In genomic region chr1:43539726-43540434, GRCh38 we compare ENCODE assay signal across 13 cellular contexts. TPM values are rescaled to one million over a fixed set of nuclear protein-coding genes. Genes with fewer than 3 reads are reported as not detected.
DNase-seq lines count a peak whose midpoint lies in the region; ATAC-seq, FAIRE-seq and TF ChIP-seq lines count a peak whose summit lies in the region.
"Had no signal": no experiment of that assay in that cellular context is flagged by ENCODE, and none has a peak within 500 bp of the region (broad histone marks: within the 10 kb centered on the region; RNA-seq: fewer than 3 reads in every experiment).

No MANE protein-coding gene starts in this region.

- H4K20me1 ChIP-seq in HepG2 (ENCODE audit: insufficient read depth, low read length), result peaks cover 23% of the 10 kb centered on the region

- CTCF ChIA-PET in HepG2 (lab: Yijun Ruan, JAX; ENCODE audit: low intra/inter-chr PET ratio, low total read pairs), result no interaction called here

- ATAC-seq in HepG2 (no peak), GM21447 (IDR thresholded peaks at IDR 0.05; ENCODE audit: unreplicated experiment) (no peak)
- ATAC-seq: psoas muscle, T-helper 17 cell had no signal

- H3K27ac ChIP-seq in caudate nucleus (ENCODE audit: low read depth, low read length) (peak overlapping the region; percentile 95), HepG2 (ENCODE audit: extremely low read length, insufficient read depth, low read length) (no peak overlapping the region), sigmoid colon (peak overlapping the region; percentile 77 to 84 (median 82)), uterus (peak overlapping the region; percentile 72 to 82)
- H3K27ac ChIP-seq: psoas muscle had no signal

- DNase-seq in caudate nucleus (lab: John Stamatoyannopoulos, UW) (no peak), HepG2 (ENCODE audit: low spot score) (no peak), sigmoid colon (no peak), uterus (no peak), NCI-H2227 (lab: John Stamatoyannopoulos, UW; ENCODE audit: unreplicated experiment) (no peak)
- no peak for DNase-seq in stimulated activated CD4-positive, alpha-beta T cell treated with anti-CD3 and anti-CD28 coated beads, Interleukin-4, amount 100 ng/mL, for 24 hours
- DNase-seq: activated B cell treated with CpG ODN at 0.5 μM for 24 hours, foreskin melanocyte, SHP77, T-helper 17 cell had no signal

- H3K9me3 ChIP-seq in HepG2 (ENCODE audit: low read length) (no peaks in the 10 kb centered on the region), sigmoid colon (no peaks in the 10 kb centered on the region), uterus (no peaks in the 10 kb centered on the region)
- H3K9me3 ChIP-seq: psoas muscle had no signal

- no peak overlapping the region for H3K4me2 ChIP-seq in HepG2 (ENCODE audit: low read depth, low read length)

- peaks cover 74% of the 10 kb centered on the region for H3K79me2 ChIP-seq in HepG2 (ENCODE audit: insufficient read depth, low read length)

- H3K27me3 ChIP-seq in HepG2 (ENCODE audit: control insufficient read depth in 1 of 2, insufficient read depth in 2 of 2, low read length in 2 of 2), result no peaks in the 10 kb centered on the region
- H3K27me3 ChIP-seq in sigmoid colon, result no peaks in the 10 kb centered on the region
- no peaks in the 10 kb centered on the region for H3K27me3 ChIP-seq in uterus

- H3K4me1 ChIP-seq in HepG2 (ENCODE audit: insufficient read depth, low read length), result peaks cover 83% of the 10 kb centered on the region
- peaks cover 0 to 74% (median 69%) of the 10 kb centered on the region in 4 donors for H3K4me1 ChIP-seq in sigmoid colon
- peaks cover 9 to 15% of the 10 kb centered on the region in 2 donors for H3K4me1 ChIP-seq in uterus
- H3K4me1 ChIP-seq: psoas muscle had no signal

- no peak for TF ChIP-seq RAD21 in HepG2 (CRISPR knock-in tag; IDR thresholded peaks at IDR 0.05)

- in situ Hi-C loops in HepG2 (cut with HindIII; ENCODE audit: extremely low pct_ligation_motif_present, low pct_unique_long_range_greater_than_20kb), result no loop called here

- no peak overlapping the region for H3K4me3 ChIP-seq in HepG2 (replicated peaks in 1 of 3; ENCODE audit: insufficient read depth in 1 of 3, low read depth in 2 of 3, low read length in 3 of 3)
- H3K4me3 ChIP-seq in sigmoid colon, result no peak overlapping the region
- H3K4me3 ChIP-seq in uterus, result no peak overlapping the region
- H3K4me3 ChIP-seq: psoas muscle had no signal

- 94% methylated on average over 5 of the region's 7 CpGs for WGBS in HepG2 (ENCODE audit: low lambda C conversion rate)
- WGBS in sigmoid colon, 2 donors, result 92% methylated on average over 7 of the region's 7 CpGs

- FAIRE-seq in HepG2 (lab: Jason Lieb, UNC), result no peak
- FAIRE-seq: GM12891 had no signal

- no TSS peak for BruUV-seq in HepG2 (replicated peaks; lab: Mats Ljungman, UMichigan)

- no peak for TF ChIP-seq POLR2A in HepG2 (IDR thresholded peaks at IDR 0.05; ENCODE audit: insufficient read depth in 1 of 2, low read depth in 2 of 2, low read length in 2 of 2)
- TF ChIP-seq POLR2A in sigmoid colon (IDR thresholded peaks at IDR 0.05), result no peak
- no peak for TF ChIP-seq POLR2A in uterus (IDR thresholded peaks at IDR 0.05)

- POLR2A ChIA-PET in HepG2 (lab: Yijun Ruan, JAX), result no interaction called here

- no peak for TF ChIP-seq CTCF in HepG2 (CRISPR knock-in tag; IDR thresholded peaks at IDR 0.05)
- TF ChIP-seq CTCF in sigmoid colon (IDR thresholded peaks at IDR 0.05), result no peak
- no peak for TF ChIP-seq CTCF in uterus (IDR thresholded peaks at IDR 0.05)

- TF ChIP-seq EP300 in HepG2 (IDR thresholded peaks at IDR 0.05; ENCODE audit: low read depth in 2 of 2, low read length in 2 of 2) (no peak), HepG2 (CRISPR knock-in tag; IDR thresholded peaks at IDR 0.05; ENCODE audit: borderline replicate concordance) (no peak), sigmoid colon (IDR thresholded peaks at IDR 0.05) (no peak)

- no peak overlapping the region for H3K9ac ChIP-seq in HepG2 (ENCODE audit: insufficient read depth, low read depth, low read length)

- intact Hi-C loops in HepG2 (cut with micrococcal nuclease; ENCODE audit: unreplicated experiment) (no loop called here), sigmoid colon (cut with DNase I) (loop anchor here (10.0 kb wide), 1 partner anchor 495 kb away; the partner anchor contains the start of gene SLC6A9), uterus (cut with DNase I; ENCODE audit: low total_unique reads) (no loop called here)

- no peak overlapping the region for H2AFZ ChIP-seq in HepG2 (ENCODE audit: low read length)

- peaks cover 15 to 38% of the 10 kb centered on the region in 2 experiments; a peak in 4 of 5 replicates for H3K36me3 ChIP-seq in HepG2 (replicated peaks in 1 of 2; ENCODE audit: control insufficient read depth in 1 of 2, insufficient read depth in 2 of 2, low read length in 2 of 2)
- peaks cover 0 to 13% (median 0%) of the 10 kb centered on the region in 4 donors for H3K36me3 ChIP-seq in sigmoid colon
- no peaks in the 10 kb centered on the region for H3K36me3 ChIP-seq in uterus

TF ChIP-seq in HepG2, 621 proteins besides CTCF, POLR2A, EP300 and RAD21:
- no peak for TF ChIP-seq ZNF777 (CRISPR knock-in tag; IDR thresholded peaks at IDR 0.05)
- TF ChIP-seq CEBPB (IDR thresholded peaks at IDR 0.05; ENCODE audit: borderline replicate concordance, low read depth, low read length), result peak; percentile 68
TF ChIP-seq in HepG2: peak in this region for 1.

RNA-seq across cellular contexts. Expression of gene PTPRF, which starts 9.2 kb away (rescaled TPM):
- 47.3 and 55.9 TPM in 2 replicates for total RNA-seq in HepG2 (2016; rRNA removed; fragmentation: Illumina TruSeq; extraction: Trizol)
- 6.1 and 8.9 TPM in 2 replicates for total RNA-seq in HepG2 (2016; cell fraction: cytosol; rRNA removed; fragmentation: Illumina TruSeq; extraction: Trizol; ENCODE audit: low read depth)
- total RNA-seq in HepG2 (2016; cell fraction: insoluble cytoplasmic fraction; rRNA removed; fragmentation: Illumina TruSeq; extraction: Trizol), result 38.1 and 54.3 TPM in 2 replicates
- total RNA-seq in HepG2 (2016; cell fraction: membrane; rRNA removed; fragmentation: Illumina TruSeq; extraction: Trizol), result 30.4 and 36.7 TPM in 2 replicates
- 76.8 and 90.3 TPM in 2 replicates for total RNA-seq in HepG2 (2016; cell fraction: nucleus; rRNA removed; fragmentation: Illumina TruSeq; extraction: Trizol)
- 167 and 213 TPM in 2 replicates for polyA plus RNA-seq in HepG2 (2011; rRNA removed)
- polyA plus RNA-seq in HepG2 (2011; cell fraction: cytosol; rRNA removed), result 119 and 128 TPM in 2 replicates
- 229 and 238 TPM in 2 replicates for polyA plus RNA-seq in HepG2 (2011; cell fraction: nucleus; rRNA removed)
- polyA plus RNA-seq in HepG2 (2012), result 125 and 182 TPM in 2 replicates
- 5.7 and 6.0 TPM in 2 replicates for polyA plus RNA-seq in HepG2 (2016; cell fraction: cytosol; fragmentation: Illumina TruSeq; extraction: Trizol; ENCODE audit: low read depth)
- polyA plus RNA-seq in HepG2 (2016; cell fraction: insoluble cytoplasmic fraction; fragmentation: Illumina TruSeq; extraction: Trizol; ENCODE audit: low read depth), result 37.1 and 51.8 TPM in 2 replicates
- 13.5 and 17.9 TPM in 2 replicates for polyA plus RNA-seq in HepG2 (2016; cell fraction: membrane; fragmentation: Illumina TruSeq; extraction: Trizol; ENCODE audit: low read depth)
- 139 and 140 TPM in 2 replicates for polyA plus RNA-seq in HepG2 (2016; cell fraction: nucleus; fragmentation: Illumina TruSeq; extraction: Trizol; ENCODE audit: insufficient read depth, low read depth)
- 212 and 690 TPM in 2 replicates for polyA minus RNA-seq in HepG2 (2011; rRNA and poly(A)+ RNA removed; ENCODE audit: low replicate concordance)
- polyA minus RNA-seq in HepG2 (2011; cell fraction: cytosol; rRNA and poly(A)+ RNA removed), result 137 and 178 TPM in 2 replicates
- 83.0 and 106 TPM in 2 replicates for polyA minus RNA-seq in HepG2 (2011; cell fraction: nucleus; rRNA and poly(A)+ RNA removed)
- 10 to 100 TPM; 38.2 to 78.7 (median 42.9) TPM for total RNA-seq in sigmoid colon
- polyA plus RNA-seq in sigmoid colon, result 100 to 1,000 TPM in 1 of 3 donors, 10 to 100 TPM in 2; 18.6 to 125 (median 31.7) TPM
- 100 to 1,000 TPM in 2 of 4 donors, 10 to 100 TPM in 2; 24.7 to 172 (median 124) TPM for total RNA-seq in uterus
- total RNA-seq: activated B cell treated with CpG ODN at 0.5 μM for 24 hours had no signal
